In the genomic region with DNA sequence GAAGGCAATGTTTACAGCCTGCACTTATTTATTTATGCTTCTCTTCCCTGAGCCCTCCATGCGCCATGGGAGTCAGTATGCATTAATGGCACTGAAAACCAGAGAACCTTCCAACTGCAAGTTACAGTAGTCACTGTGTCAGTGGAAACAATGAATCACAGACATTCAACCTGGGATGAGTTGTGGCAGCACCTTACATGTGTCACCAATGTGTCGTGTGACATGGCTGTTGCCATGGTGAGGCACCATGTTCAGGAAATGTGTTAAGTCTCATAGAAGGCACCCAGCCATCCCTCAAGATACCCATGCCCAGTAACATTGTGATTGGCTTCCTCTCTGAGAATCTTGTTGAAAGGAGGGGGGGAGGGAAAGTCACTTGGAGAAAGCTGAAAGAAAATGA, we compare ENCODE assay signal across 11 cellular contexts.
DNase-seq lines count a peak whose midpoint lies in the region; ATAC-seq, FAIRE-seq and TF ChIP-seq lines count a peak whose summit lies in the region.
"Had no signal": no experiment of that assay in that cellular context is flagged by ENCODE, and none has a peak within 500 bp of the region (broad histone marks: within the 10 kb centered on the region; RNA-seq: fewer than 3 reads in every experiment).

No MANE protein-coding gene starts in this region.

- FAIRE-seq in bronchial epithelial cell (lab: Jason Lieb, UNC), result peak; percentile 7
- FAIRE-seq: kidney had no signal

- CTCF ChIA-PET in CD8-positive, alpha-beta T cell (lab: Charles Lee), result interaction anchor here (0.7 kb wide), 1 partner anchor 8 kb away, joined by 4 read pairs; no protein-coding TSS in a partner anchor
- CTCF ChIA-PET in activated CD4-positive, alpha-beta T cell treated with anti-CD3 and anti-CD28 coated beads, Interleukin-2, amount 10 ng/mL, durations not matched to agents 7 days and 5 days (lab: Charles Lee), result interaction anchor here (1.6 kb wide), 1 partner anchor 19 kb away, joined by 4 read pairs; no protein-coding TSS in a partner anchor

- DNase-seq in CD8-positive, alpha-beta T cell, result peak in 5 of 7 experiments; percentile 36 to 77 (median 57)
- peak; percentile 43 for DNase-seq in activated CD4-positive, alpha-beta T cell treated with anti-CD3 and anti-CD28 coated beads, Interleukin-2, amount 10 ng/mL, durations not matched to agents 7 days and 5 days
- peak; percentile 65 for DNase-seq in bronchial epithelial cell (ENCODE audit: low read depth)
- DNase-seq in stimulated activated CD4-positive, alpha-beta T cell treated with anti-CD3 and anti-CD28 coated beads, Interleukin-1b, Interleukin-23, amount 100 ng/mL, for 1 hour (ENCODE audit: low read depth in 2 of 2), result peak; percentile 31 to 52
- no peak for DNase-seq in ascending aorta (ENCODE audit: low spot score in 2 of 2)
- no peak for DNase-seq in COR-L47 (lab: John Stamatoyannopoulos, UW)
- DNase-seq: kidney had no signal

- H3K4me3 ChIP-seq in CD8-positive, alpha-beta T cell (ENCODE audit: low read depth, low read length), result peak overlapping the region; percentile 5
- H3K4me3 ChIP-seq in bronchial epithelial cell (ENCODE audit: low read depth, low read length), result no peak overlapping the region
- no peak overlapping the region for H3K4me3 ChIP-seq in ascending aorta
- H3K4me3 ChIP-seq: BLaER1, GM23338 had no signal

- POLR2A ChIA-PET in CD8-positive, alpha-beta T cell (lab: Charles Lee), result no interaction called here
- POLR2A ChIA-PET in activated CD4-positive, alpha-beta T cell treated with anti-CD3 and anti-CD28 coated beads, Interleukin-2, amount 10 ng/mL, durations not matched to agents 7 days and 5 days (lab: Charles Lee), result no interaction called here

- H3K27me3 Mint-ChIP-seq in CD8-positive, alpha-beta T cell (ENCODE audit: low read depth), result no peaks in the 10 kb centered on the region
- no peaks in the 10 kb centered on the region for H3K27me3 Mint-ChIP-seq in activated CD4-positive, alpha-beta T cell treated with anti-CD3 and anti-CD28 coated beads, Interleukin-2, amount 10 ng/mL, durations not matched to agents 7 days and 5 days

- H3K36me3 Mint-ChIP-seq in CD8-positive, alpha-beta T cell, result peaks cover 57% of the 10 kb centered on the region
- peaks cover 21% of the 10 kb centered on the region for H3K36me3 Mint-ChIP-seq in activated CD4-positive, alpha-beta T cell treated with anti-CD3 and anti-CD28 coated beads, Interleukin-2, amount 10 ng/mL, durations not matched to agents 7 days and 5 days (ENCODE audit: low read depth)

- H3K27ac ChIP-seq in CD8-positive, alpha-beta T cell (ENCODE audit: low read depth, low read length), result peak overlapping the region; percentile 4
- H3K27ac ChIP-seq in ascending aorta, result no peak overlapping the region
- H3K27ac ChIP-seq: BLaER1 had no signal

- H3K9me3 Mint-ChIP-seq in CD8-positive, alpha-beta T cell, result no peaks in the 10 kb centered on the region
- peaks cover 16% of the 10 kb centered on the region for H3K9me3 Mint-ChIP-seq in activated CD4-positive, alpha-beta T cell treated with anti-CD3 and anti-CD28 coated beads, Interleukin-2, amount 10 ng/mL, durations not matched to agents 7 days and 5 days

- H3K4me3 Mint-ChIP-seq in CD8-positive, alpha-beta T cell, result peak overlapping the region; percentile 1
- no peak overlapping the region for H3K4me3 Mint-ChIP-seq in activated CD4-positive, alpha-beta T cell treated with anti-CD3 and anti-CD28 coated beads, Interleukin-2, amount 10 ng/mL, durations not matched to agents 7 days and 5 days
- H3K4me3 Mint-ChIP-seq: GM23338 had no signal

- H3K9me3 ChIP-seq in CD8-positive, alpha-beta T cell (ENCODE audit: low read length), result no peaks in the 10 kb centered on the region
- no peaks in the 10 kb centered on the region for H3K9me3 ChIP-seq in ascending aorta

- H3K36me3 ChIP-seq in CD8-positive, alpha-beta T cell (ENCODE audit: insufficient read depth, low read length), result no peaks in the 10 kb centered on the region
- H3K36me3 ChIP-seq in bronchial epithelial cell (ENCODE audit: control insufficient read depth, insufficient read depth, low read length), result no peaks in the 10 kb centered on the region
- no peaks in the 10 kb centered on the region for H3K36me3 ChIP-seq in ascending aorta
- H3K36me3 ChIP-seq: BLaER1 had no signal

- ATAC-seq in CD8-positive, alpha-beta T cell, result peak; percentile 83
- ATAC-seq in HG03039 (IDR thresholded peaks at IDR 0.05; ENCODE audit: unreplicated experiment) (no peak), HG02642 (IDR thresholded peaks at IDR 0.05; ENCODE audit: poor library complexity, unreplicated experiment) (no peak)
- ATAC-seq: GM23338 had no signal

- intact Hi-C loops in CD8-positive, alpha-beta T cell (cut with DNase I, micrococcal nuclease), result loop anchor here in 1 of 2 experiments (2.0 kb wide), 1 partner anchor 14 kb away; no protein-coding TSS in a partner anchor
- intact Hi-C loops in ascending aorta (cut with DNase I), result no loop called here

- peak overlapping the region; percentile 95 for H3K27ac Mint-ChIP-seq in CD8-positive, alpha-beta T cell
- H3K27ac Mint-ChIP-seq in activated CD4-positive, alpha-beta T cell treated with anti-CD3 and anti-CD28 coated beads, Interleukin-2, amount 10 ng/mL, durations not matched to agents 7 days and 5 days, result no peak overlapping the region
- H3K27ac Mint-ChIP-seq: GM23338 had no signal

- H3K27me3 ChIP-seq in CD8-positive, alpha-beta T cell (ENCODE audit: insufficient read depth, low read length), result no peaks in the 10 kb centered on the region
- H3K27me3 ChIP-seq in bronchial epithelial cell (ENCODE audit: control insufficient read depth, insufficient read depth, low read length) (no peaks in the 10 kb centered on the region), ascending aorta (no peaks in the 10 kb centered on the region)
- H3K27me3 ChIP-seq: BLaER1 had no signal

- peaks cover 80% of the 10 kb centered on the region for H3K4me1 ChIP-seq in CD8-positive, alpha-beta T cell (ENCODE audit: insufficient read depth, low read length)
- no peaks in the 10 kb centered on the region for H3K4me1 ChIP-seq in ascending aorta
- H3K4me1 ChIP-seq: BLaER1 had no signal

- TF ChIP-seq CTCF in CD8-positive, alpha-beta T cell (IDR thresholded peaks at IDR 0.05), result no peak
- TF ChIP-seq CTCF in bronchial epithelial cell (IDR thresholded peaks at IDR 0.05; ENCODE audit: insufficient read depth, low read length, severe bottlenecking) (no peak), ascending aorta (IDR thresholded peaks at IDR 0.05) (no peak)

- peaks cover 85% of the 10 kb centered on the region for H3K4me1 Mint-ChIP-seq in CD8-positive, alpha-beta T cell (ENCODE audit: low read depth)
- peaks cover 41% of the 10 kb centered on the region for H3K4me1 Mint-ChIP-seq in activated CD4-positive, alpha-beta T cell treated with anti-CD3 and anti-CD28 coated beads, Interleukin-2, amount 10 ng/mL, durations not matched to agents 7 days and 5 days

Comparison
In these comparisons a context has a peak if more than half of its experiments do, and no peak if none do; other contexts are left out.
1. DNase-seq: peak in CD8-positive, alpha-beta T cell (5 of 7), activated CD4-positive, alpha-beta T cell treated with anti-CD3 and anti-CD28 coated beads, Interleukin-2, amount 10 ng/mL, durations not matched to agents 7 days and 5 days (single experiment), bronchial epithelial cell (single experiment) and stimulated activated CD4-positive, alpha-beta T cell treated with anti-CD3 and anti-CD28 coated beads, Interleukin-1b, Interleukin-23, amount 100 ng/mL, for 1 hour (2 of 2); none in ascending aorta (0 of 2) and COR-L47 (single experiment).